16 cellular contexts compared by ENCODE assay signal in genomic region chr2:227180770-227181169, GRCh38. TPM values are rescaled to one million over a fixed set of nuclear protein-coding genes. Genes with fewer than 3 reads are reported as not detected.
DNase-seq lines count a peak whose midpoint lies in the region; ATAC-seq and TF ChIP-seq lines count a peak whose summit lies in the region.
"Had no signal": no experiment of that assay in that cellular context is flagged by ENCODE, and none has a peak within 500 bp of the region (broad histone marks: within the 10 kb centered on the region; RNA-seq: fewer than 3 reads in every experiment).

No MANE protein-coding gene starts in this region.

- H3K9me3 ChIP-seq in skeletal muscle tissue (ENCODE audit: control insufficient read depth in 3 of 3, low read length in 3 of 3): no peaks in the 10 kb centered on the region
- H3K9me3 ChIP-seq: Caco-2, HAP-1 had no signal

- H3K27me3 Mint-ChIP-seq in Calu3 (ENCODE audit: unreplicated experiment) (no peaks in the 10 kb centered on the region), nephron (ENCODE audit: low read depth) (peaks cover 4% of the 10 kb centered on the region)
- H3K27me3 Mint-ChIP-seq: B cell had no signal

- H3K27ac Mint-ChIP-seq in Calu3 (ENCODE audit: unreplicated experiment): peak overlapping the region; percentile 82
- H3K27ac Mint-ChIP-seq in nephron: peak overlapping the region; percentile 79 to 88 (median 87)
- H3K27ac Mint-ChIP-seq: B cell; CD4-positive, CD25-positive, alpha-beta regulatory T cell had no signal

- ATAC-seq in SK-N-SH treated with all-trans-retinoic acid at 6 μM for 48 hours (peak; percentile 53), HG02884 (IDR thresholded peaks at IDR 0.05; ENCODE audit: unreplicated experiment) (no peak)
- ATAC-seq: K562 had no signal

- H3K9ac ChIP-seq in skeletal muscle tissue (ENCODE audit: low read depth in 1 of 3, low read length in 3 of 3): peak overlapping the region in 2 of 3 donors; percentile 51 to 77

- H3K9me3 Mint-ChIP-seq in Calu3 (ENCODE audit: low read depth, unreplicated experiment) (no peaks in the 10 kb centered on the region), nephron (peaks cover under 1% of the 10 kb centered on the region)

- H3K4me1 ChIP-seq in skeletal muscle tissue (ENCODE audit: control insufficient read depth in 3 of 3, insufficient read depth in 3 of 3, low read length in 3 of 3): peaks cover 10 to 16% (median 13%) of the 10 kb centered on the region in 3 donors
- H3K4me1 ChIP-seq: Caco-2 had no signal

- H3K27ac ChIP-seq in skeletal muscle tissue (ENCODE audit: low read depth, low read length): peak overlapping the region; percentile 67
- H3K27ac ChIP-seq: RWPE1 had no signal

- no TSS peak for BruUV-seq in Calu3 (replicated peaks; lab: Mats Ljungman, UMichigan)

- CTCF ChIA-PET in Calu3 (lab: Charles Lee): no interaction called here

- H3K36me3 ChIP-seq in skeletal muscle tissue (ENCODE audit: control insufficient read depth in 3 of 3, insufficient read depth in 3 of 3, low read length in 3 of 3): no peaks in the 10 kb centered on the region
- H3K36me3 ChIP-seq: HAP-1 had no signal

- intact Hi-C loops in Calu3 (cut with micrococcal nuclease; ENCODE audit: unreplicated experiment): loop anchor here (2.0 to 5.0 kb wide), 2 partner anchors 16 to 42 kb away; partner anchors contain the start of genes COL4A3 and COL4A4

- H3K4me3 Mint-ChIP-seq in Calu3 (ENCODE audit: low read depth, unreplicated experiment) (peak overlapping the region; percentile 41), nephron (peak overlapping the region in 1 of 3 experiments; percentile 7)
- H3K4me3 Mint-ChIP-seq: B cell; CD4-positive, CD25-positive, alpha-beta regulatory T cell had no signal

- peak overlapping the region in 1 of 3 donors; percentile 1 for H3K4me3 ChIP-seq in skeletal muscle tissue (ENCODE audit: low read length in 3 of 3)
- H3K4me3 ChIP-seq: HAP-1, K562 had no signal

- DNase-seq in Calu3 (no peak), mesenteric fat pad (ENCODE audit: low spot score) (no peak), AG20443 (ENCODE audit: low spot score) (no peak)
- DNase-seq: Caco-2; CD4-positive, CD25-positive, alpha-beta regulatory T cell; NCI-H1417; NCI-H1930; NCI-H446 treated with DMSO at 0.1 percent for 48 hours had no signal

- H3K4me1 Mint-ChIP-seq in Calu3 (ENCODE audit: low read depth, unreplicated experiment) (peaks cover 69% of the 10 kb centered on the region), nephron (peaks cover 9% of the 10 kb centered on the region)
- H3K4me1 Mint-ChIP-seq: CD4-positive, CD25-positive, alpha-beta regulatory T cell had no signal

- H3K27me3 ChIP-seq in skeletal muscle tissue (ENCODE audit: control insufficient read depth in 3 of 3, insufficient read depth in 3 of 3, low read length in 3 of 3): no peaks in the 10 kb centered on the region

- TF ChIP-seq CTCF in Calu3 (IDR thresholded peaks at IDR 0.05; ENCODE audit: unreplicated experiment): no peak
- no peak for TF ChIP-seq CTCF in nephron (IDR thresholded peaks at IDR 0.05; ENCODE audit: unreplicated experiment in 3 of 3)

- H3K36me3 Mint-ChIP-seq in Calu3 (ENCODE audit: insufficient read depth, unreplicated experiment) (no peaks in the 10 kb centered on the region), nephron (ENCODE audit: low read depth) (no peaks in the 10 kb centered on the region)
- H3K36me3 Mint-ChIP-seq: CD4-positive, CD25-positive, alpha-beta regulatory T cell had no signal

TF ChIP-seq in SK-N-SH treated with all-trans-retinoic acid at 6 μM for 48 hours, 23 proteins besides CTCF, POLR2A, EP300 and RAD21:
- no peak for TF ChIP-seq RARB (CRISPR knock-in tag; IDR thresholded peaks at IDR 0.05)
- no peak for TF ChIP-seq BACH2 (CRISPR knock-in tag; IDR thresholded peaks at IDR 0.05; ENCODE audit: borderline replicate concordance)
- no peak for TF ChIP-seq ZNF565 (CRISPR knock-in tag; conservative IDR thresholded peaks at IDR 0.05; ENCODE audit: low read depth)
- TF ChIP-seq ZNF70 (CRISPR knock-in tag; IDR thresholded peaks at IDR 0.05): no peak
- no peak for TF ChIP-seq ZC3H10 (CRISPR knock-in tag; IDR thresholded peaks at IDR 0.05)
- no peak for TF ChIP-seq OSR1 (CRISPR knock-in tag; IDR thresholded peaks at IDR 0.05)
- TF ChIP-seq, protein P1, sequence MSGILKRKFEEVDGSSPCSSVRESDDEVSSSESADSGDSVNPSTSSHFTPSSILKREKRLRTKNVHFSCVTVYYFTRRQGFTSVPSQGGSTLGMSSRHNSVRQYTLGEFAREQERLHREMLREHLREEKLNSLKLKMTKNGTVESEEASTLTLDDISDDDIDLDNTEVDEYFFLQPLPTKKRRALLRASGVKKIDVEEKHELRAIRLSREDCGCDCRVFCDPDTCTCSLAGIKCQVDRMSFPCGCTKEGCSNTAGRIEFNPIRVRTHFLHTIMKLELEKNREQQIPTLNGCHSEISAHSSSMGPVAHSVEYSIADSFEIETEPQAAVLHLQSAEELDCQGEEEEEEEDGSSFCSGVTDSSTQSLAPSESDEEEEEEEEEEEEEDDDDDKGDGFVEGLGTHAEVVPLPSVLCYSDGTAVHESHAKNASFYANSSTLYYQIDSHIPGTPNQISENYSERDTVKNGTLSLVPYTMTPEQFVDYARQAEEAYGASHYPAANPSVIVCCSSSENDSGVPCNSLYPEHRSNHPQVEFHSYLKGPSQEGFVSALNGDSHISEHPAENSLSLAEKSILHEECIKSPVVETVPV (CRISPR knock-in tag; IDR thresholded peaks at IDR 0.05): no peak
- TF ChIP-seq PATZ1 (CRISPR knock-in tag; IDR thresholded peaks at IDR 0.05; ENCODE audit: borderline replicate concordance): no peak
- TF ChIP-seq TCF4 (CRISPR knock-in tag; IDR thresholded peaks at IDR 0.05; ENCODE audit: borderline replicate concordance): no peak
- no peak for TF ChIP-seq SNAI2 (CRISPR knock-in tag; IDR thresholded peaks at IDR 0.05)
- TF ChIP-seq ZNF8 (CRISPR knock-in tag; IDR thresholded peaks at IDR 0.05): no peak

RNA-seq across cellular contexts. Expression of gene COL4A3, which starts 16.3 kb away (rescaled TPM):
- total RNA-seq in Calu3 (2022): 17.6 and 20.2 TPM in 2 replicates
- under 0.01 TPM for total RNA-seq in skeletal muscle tissue
- total RNA-seq in mesenteric fat pad: 0.67 TPM
- total RNA-seq: CD4-positive, CD25-positive, alpha-beta regulatory T cell; K562 had no signal

RNA-seq across cellular contexts. Expression of gene COL4A4, which starts 16.8 kb away (rescaled TPM):
- total RNA-seq in Calu3 (2022): 17.2 and 19.4 TPM in 2 replicates
- total RNA-seq in skeletal muscle tissue: under 0.01 TPM
- total RNA-seq in mesenteric fat pad: 0.45 TPM
- total RNA-seq: CD4-positive, CD25-positive, alpha-beta regulatory T cell; K562 had no signal

Comparison
In these comparisons a context has a peak if more than half of its experiments do, and no peak if none do; other contexts are left out.
1. RNA of gene COL4A3, which starts 16.3 kb away (total RNA-seq): 17.6 to 20.2 TPM in Calu3; 0.67 TPM in mesenteric fat pad (single experiment) and under 0.01 TPM in skeletal muscle tissue (single experiment); every median in the first group is over 10 times any median in the second.
2. RNA of gene COL4A4, which starts 16.8 kb away (total RNA-seq): 17.2 to 19.4 TPM in Calu3; 0.45 TPM in mesenteric fat pad (single experiment) and under 0.01 TPM in skeletal muscle tissue (single experiment); every median in the first group is over 10 times any median in the second.